In genomic region chr14:99545574-99545973, GRCh38 we compare ENCODE assay signal across 16 cellular contexts.
"Had no signal": no experiment of that assay in that cellular context is flagged by ENCODE, and none has a peak within 500 bp of the region (broad histone marks: within the 10 kb centered on the region; RNA-seq: fewer than 3 reads in every experiment).

No MANE protein-coding gene starts in this region.

- H3K4me3 ChIP-seq: breast epithelium, pancreas, tibial artery had no signal

- H3K27me3 Mint-ChIP-seq: activated T-helper 17 cell treated with anti-CD3 and anti-CD28 coated beads, Interleukin-2, amount 50 U/mL, for 72 hours; dendritic cell treated with granulocyte-macrophage colony-stimulating factor and Interleukin-4, amounts not matched to agents 40 ng/mL and 50 ng/mL, for 4 days; effector memory CD8-positive, alpha-beta T cell had no signal

- H3K27ac ChIP-seq: breast epithelium, pancreas, tibial artery had no signal

- H3K4me1 Mint-ChIP-seq: activated T-helper 17 cell treated with anti-CD3 and anti-CD28 coated beads, Interleukin-2, amount 50 U/mL, for 72 hours had no signal

- H3K27ac Mint-ChIP-seq: dendritic cell treated with granulocyte-macrophage colony-stimulating factor and Interleukin-4, amounts not matched to agents 40 ng/mL and 50 ng/mL, for 4 days had no signal

- H3K27me3 ChIP-seq: breast epithelium, pancreas, tibial artery had no signal

- H3K9me3 Mint-ChIP-seq: activated T-helper 17 cell treated with anti-CD3 and anti-CD28 coated beads, Interleukin-2, amount 50 U/mL, for 72 hours; dendritic cell treated with granulocyte-macrophage colony-stimulating factor and Interleukin-4, amounts not matched to agents 40 ng/mL and 50 ng/mL, for 4 days; effector memory CD8-positive, alpha-beta T cell; neural crest cell had no signal

- H3K36me3 ChIP-seq: breast epithelium, pancreas, tibial artery had no signal

- DNase-seq: activated CD4-positive, CD25-positive, alpha-beta regulatory T cell treated with anti-CD3 and anti-CD28 coated beads, Interleukin-2, amount 50 U/mL, for 72 hours; activated naive CD4-positive, alpha-beta T cell treated with Interleukin-2 at 50 U/mL for 16 hours; activated T-cell treated with anti-CD3 and anti-CD28 coated beads for 4 hours; aorta; effector memory CD8-positive, alpha-beta T cell; hippocampal formation; kidney; mesenchymal stem cell; stimulated activated CD4-positive, alpha-beta T cell treated with anti-CD3 and anti-CD28 coated beads, Interleukin-4, amount 100 ng/mL, for 24 hours; stimulated activated naive CD4-positive, alpha-beta T cell; tibial artery had no signal

- H3K9me3 ChIP-seq: breast epithelium, pancreas, tibial artery had no signal

- H3K4me3 Mint-ChIP-seq: activated T-helper 17 cell treated with anti-CD3 and anti-CD28 coated beads, Interleukin-2, amount 50 U/mL, for 72 hours; dendritic cell treated with granulocyte-macrophage colony-stimulating factor and Interleukin-4, amounts not matched to agents 40 ng/mL and 50 ng/mL, for 4 days; effector memory CD8-positive, alpha-beta T cell; neural crest cell had no signal

- H3K4me1 ChIP-seq: tibial artery had no signal

- ATAC-seq: activated T-helper 17 cell treated with anti-CD3 and anti-CD28 coated beads, Interleukin-2, amount 50 U/mL, for 72 hours; effector memory CD8-positive, alpha-beta T cell had no signal
